1 cellular context compared by ENCODE assay signal in the genomic region with DNA sequence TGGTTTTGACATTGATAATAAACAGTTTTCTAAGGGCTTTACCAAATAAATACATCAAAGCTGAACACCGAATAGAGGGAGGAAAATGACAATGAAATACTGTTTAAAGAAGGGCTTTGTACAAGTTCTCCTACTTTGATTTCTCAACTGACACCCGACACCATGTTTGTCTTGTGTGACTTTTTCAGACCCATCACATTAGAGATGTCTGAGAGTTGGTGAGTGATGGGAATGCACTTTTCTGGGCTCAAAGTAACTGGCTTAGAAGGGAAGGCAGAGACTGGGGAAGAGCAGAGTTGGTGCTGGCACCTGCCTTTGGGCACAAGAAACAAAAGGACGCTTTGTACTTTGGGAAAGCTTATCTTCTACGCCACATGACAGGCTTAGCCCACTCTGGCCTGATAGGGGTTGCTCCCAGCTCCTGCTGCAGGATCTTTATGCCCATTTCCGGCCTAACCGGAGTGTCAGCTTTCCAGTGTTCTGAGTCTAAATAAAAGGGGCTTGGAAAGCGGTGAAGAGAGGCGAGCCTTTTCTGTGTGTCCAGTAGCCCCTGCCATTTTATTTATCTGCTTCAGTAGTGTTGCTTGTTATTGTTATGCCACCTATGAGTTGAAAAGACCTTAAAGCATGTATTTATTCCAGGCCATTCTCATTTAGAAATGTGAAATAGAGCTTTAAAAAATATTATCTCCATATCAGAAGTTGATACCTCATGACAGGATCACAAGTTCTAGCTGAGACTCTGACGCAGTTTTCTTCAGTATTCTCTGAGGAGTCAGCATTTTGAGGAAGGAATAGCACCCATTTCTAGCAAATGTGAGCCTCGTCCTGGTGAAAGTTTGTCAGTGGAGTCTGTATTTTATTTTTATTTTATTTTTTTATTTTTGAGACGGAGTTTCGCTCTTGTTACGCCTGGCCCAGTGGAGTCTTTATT.
TF ChIP-seq lines count a peak whose summit lies in the region.

No MANE protein-coding gene starts in this region.

TF ChIP-seq in HepG2, 621 proteins besides CTCF, POLR2A, EP300 and RAD21 (continued from another document and continues in another):
- TF ChIP-seq, protein P1, sequence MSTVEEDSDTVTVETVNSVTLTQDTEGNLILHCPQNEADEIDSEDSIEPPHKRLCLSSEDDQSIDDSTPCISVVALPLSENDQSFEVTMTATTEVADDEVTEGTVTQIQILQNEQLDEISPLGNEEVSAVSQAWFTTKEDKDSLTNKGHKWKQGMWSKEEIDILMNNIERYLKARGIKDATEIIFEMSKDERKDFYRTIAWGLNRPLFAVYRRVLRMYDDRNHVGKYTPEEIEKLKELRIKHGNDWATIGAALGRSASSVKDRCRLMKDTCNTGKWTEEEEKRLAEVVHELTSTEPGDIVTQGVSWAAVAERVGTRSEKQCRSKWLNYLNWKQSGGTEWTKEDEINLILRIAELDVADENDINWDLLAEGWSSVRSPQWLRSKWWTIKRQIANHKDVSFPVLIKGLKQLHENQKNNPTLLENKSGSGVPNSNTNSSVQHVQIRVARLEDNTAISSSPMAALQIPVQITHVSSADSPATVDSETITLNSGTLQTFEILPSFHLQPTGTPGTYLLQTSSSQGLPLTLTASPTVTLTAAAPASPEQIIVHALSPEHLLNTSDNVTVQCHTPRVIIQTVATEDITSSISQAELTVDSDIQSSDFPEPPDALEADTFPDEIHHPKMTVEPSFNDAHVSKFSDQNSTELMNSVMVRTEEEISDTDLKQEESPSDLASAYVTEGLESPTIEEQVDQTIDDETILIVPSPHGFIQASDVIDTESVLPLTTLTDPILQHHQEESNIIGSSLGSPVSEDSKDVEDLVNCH (CRISPR knock-in tag; IDR thresholded peaks at IDR 0.05), result no peak
- TF ChIP-seq, protein P2, sequence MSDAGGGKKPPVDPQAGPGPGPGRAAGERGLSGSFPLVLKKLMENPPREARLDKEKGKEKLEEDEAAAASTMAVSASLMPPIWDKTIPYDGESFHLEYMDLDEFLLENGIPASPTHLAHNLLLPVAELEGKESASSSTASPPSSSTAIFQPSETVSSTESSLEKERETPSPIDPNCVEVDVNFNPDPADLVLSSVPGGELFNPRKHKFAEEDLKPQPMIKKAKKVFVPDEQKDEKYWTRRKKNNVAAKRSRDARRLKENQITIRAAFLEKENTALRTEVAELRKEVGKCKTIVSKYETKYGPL (CRISPR knock-in tag; IDR thresholded peaks at IDR 0.05), result no peak
- TF ChIP-seq, protein P3, sequence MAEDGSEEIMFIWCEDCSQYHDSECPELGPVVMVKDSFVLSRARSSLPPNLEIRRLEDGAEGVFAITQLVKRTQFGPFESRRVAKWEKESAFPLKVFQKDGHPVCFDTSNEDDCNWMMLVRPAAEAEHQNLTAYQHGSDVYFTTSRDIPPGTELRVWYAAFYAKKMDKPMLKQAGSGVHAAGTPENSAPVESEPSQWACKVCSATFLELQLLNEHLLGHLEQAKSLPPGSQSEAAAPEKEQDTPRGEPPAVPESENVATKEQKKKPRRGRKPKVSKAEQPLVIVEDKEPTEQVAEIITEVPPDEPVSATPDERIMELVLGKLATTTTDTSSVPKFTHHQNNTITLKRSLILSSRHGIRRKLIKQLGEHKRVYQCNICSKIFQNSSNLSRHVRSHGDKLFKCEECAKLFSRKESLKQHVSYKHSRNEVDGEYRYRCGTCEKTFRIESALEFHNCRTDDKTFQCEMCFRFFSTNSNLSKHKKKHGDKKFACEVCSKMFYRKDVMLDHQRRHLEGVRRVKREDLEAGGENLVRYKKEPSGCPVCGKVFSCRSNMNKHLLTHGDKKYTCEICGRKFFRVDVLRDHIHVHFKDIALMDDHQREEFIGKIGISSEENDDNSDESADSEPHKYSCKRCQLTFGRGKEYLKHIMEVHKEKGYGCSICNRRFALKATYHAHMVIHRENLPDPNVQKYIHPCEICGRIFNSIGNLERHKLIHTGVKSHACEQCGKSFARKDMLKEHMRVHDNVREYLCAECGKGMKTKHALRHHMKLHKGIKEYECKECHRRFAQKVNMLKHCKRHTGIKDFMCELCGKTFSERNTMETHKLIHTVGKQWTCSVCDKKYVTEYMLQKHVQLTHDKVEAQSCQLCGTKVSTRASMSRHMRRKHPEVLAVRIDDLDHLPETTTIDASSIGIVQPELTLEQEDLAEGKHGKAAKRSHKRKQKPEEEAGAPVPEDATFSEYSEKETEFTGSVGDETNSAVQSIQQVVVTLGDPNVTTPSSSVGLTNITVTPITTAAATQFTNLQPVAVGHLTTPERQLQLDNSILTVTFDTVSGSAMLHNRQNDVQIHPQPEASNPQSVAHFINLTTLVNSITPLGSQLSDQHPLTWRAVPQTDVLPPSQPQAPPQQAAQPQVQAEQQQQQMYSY (CRISPR knock-in tag; IDR thresholded peaks at IDR 0.05), result no peak
- TF ChIP-seq, protein P4, sequence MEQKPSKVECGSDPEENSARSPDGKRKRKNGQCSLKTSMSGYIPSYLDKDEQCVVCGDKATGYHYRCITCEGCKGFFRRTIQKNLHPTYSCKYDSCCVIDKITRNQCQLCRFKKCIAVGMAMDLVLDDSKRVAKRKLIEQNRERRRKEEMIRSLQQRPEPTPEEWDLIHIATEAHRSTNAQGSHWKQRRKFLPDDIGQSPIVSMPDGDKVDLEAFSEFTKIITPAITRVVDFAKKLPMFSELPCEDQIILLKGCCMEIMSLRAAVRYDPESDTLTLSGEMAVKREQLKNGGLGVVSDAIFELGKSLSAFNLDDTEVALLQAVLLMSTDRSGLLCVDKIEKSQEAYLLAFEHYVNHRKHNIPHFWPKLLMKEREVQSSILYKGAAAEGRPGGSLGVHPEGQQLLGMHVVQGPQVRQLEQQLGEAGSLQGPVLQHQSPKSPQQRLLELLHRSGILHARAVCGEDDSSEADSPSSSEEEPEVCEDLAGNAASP (CRISPR knock-in tag; IDR thresholded peaks at IDR 0.05; ENCODE audit: borderline replicate concordance), result peak; percentile 71; the same call in 1 of the 2 replicates
- TF ChIP-seq KDM5B (CRISPR knock-in tag; IDR thresholded peaks at IDR 0.05; ENCODE audit: borderline replicate concordance), result no peak
- TF ChIP-seq TBX2 (CRISPR knock-in tag; IDR thresholded peaks at IDR 0.05; ENCODE audit: borderline replicate concordance), result peak; percentile 96
- TF ChIP-seq ADNP (CRISPR knock-in tag; IDR thresholded peaks at IDR 0.05), result no peak
- TF ChIP-seq REL (CRISPR knock-in tag; conservative IDR thresholded peaks at IDR 0.05), result no peak
- TF ChIP-seq HOXD1 (CRISPR knock-in tag; IDR thresholded peaks at IDR 0.05), result peak; percentile 82
- no peak for TF ChIP-seq ZNF234 (CRISPR knock-in tag; conservative IDR thresholded peaks at IDR 0.05)
- peak; percentile 58; the same call in 1 of the 2 replicates for TF ChIP-seq PPARG (CRISPR knock-in tag; conservative IDR thresholded peaks at IDR 0.05)
- TF ChIP-seq, protein P5, sequence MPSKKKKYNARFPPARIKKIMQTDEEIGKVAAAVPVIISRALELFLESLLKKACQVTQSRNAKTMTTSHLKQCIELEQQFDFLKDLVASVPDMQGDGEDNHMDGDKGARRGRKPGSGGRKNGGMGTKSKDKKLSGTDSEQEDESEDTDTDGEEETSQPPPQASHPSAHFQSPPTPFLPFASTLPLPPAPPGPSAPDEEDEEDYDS (CRISPR knock-in tag; IDR thresholded peaks at IDR 0.05), result peak; percentile 29; the same call in 1 of the 2 replicates
- TF ChIP-seq PHF21A (CRISPR knock-in tag; IDR thresholded peaks at IDR 0.05), result peak; percentile 86
- TF ChIP-seq ZNF614 (CRISPR knock-in tag; IDR thresholded peaks at IDR 0.05; ENCODE audit: borderline replicate concordance), result no peak
- TF ChIP-seq MEIS2 (CRISPR knock-in tag; IDR thresholded peaks at IDR 0.05), result peak; percentile 77
- TF ChIP-seq, protein P6, sequence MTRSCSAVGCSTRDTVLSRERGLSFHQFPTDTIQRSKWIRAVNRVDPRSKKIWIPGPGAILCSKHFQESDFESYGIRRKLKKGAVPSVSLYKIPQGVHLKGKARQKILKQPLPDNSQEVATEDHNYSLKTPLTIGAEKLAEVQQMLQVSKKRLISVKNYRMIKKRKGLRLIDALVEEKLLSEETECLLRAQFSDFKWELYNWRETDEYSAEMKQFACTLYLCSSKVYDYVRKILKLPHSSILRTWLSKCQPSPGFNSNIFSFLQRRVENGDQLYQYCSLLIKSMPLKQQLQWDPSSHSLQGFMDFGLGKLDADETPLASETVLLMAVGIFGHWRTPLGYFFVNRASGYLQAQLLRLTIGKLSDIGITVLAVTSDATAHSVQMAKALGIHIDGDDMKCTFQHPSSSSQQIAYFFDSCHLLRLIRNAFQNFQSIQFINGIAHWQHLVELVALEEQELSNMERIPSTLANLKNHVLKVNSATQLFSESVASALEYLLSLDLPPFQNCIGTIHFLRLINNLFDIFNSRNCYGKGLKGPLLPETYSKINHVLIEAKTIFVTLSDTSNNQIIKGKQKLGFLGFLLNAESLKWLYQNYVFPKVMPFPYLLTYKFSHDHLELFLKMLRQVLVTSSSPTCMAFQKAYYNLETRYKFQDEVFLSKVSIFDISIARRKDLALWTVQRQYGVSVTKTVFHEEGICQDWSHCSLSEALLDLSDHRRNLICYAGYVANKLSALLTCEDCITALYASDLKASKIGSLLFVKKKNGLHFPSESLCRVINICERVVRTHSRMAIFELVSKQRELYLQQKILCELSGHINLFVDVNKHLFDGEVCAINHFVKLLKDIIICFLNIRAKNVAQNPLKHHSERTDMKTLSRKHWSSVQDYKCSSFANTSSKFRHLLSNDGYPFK (CRISPR knock-in tag; IDR thresholded peaks at IDR 0.05; ENCODE audit: borderline replicate concordance), result no peak
- TF ChIP-seq HMG20A (CRISPR knock-in tag; IDR thresholded peaks at IDR 0.05; ENCODE audit: borderline replicate concordance), result peak; percentile 94
- no peak for TF ChIP-seq RBFOX2 (IDR thresholded peaks at IDR 0.05; ENCODE audit: low read depth, low read length)
- no peak for TF ChIP-seq ZNF329 (CRISPR knock-in tag; IDR thresholded peaks at IDR 0.05; ENCODE audit: low read depth)
- peak; percentile 10; the same call in 1 of the 2 replicates for TF ChIP-seq STAG1 (CRISPR knock-in tag; IDR thresholded peaks at IDR 0.05)
- peak; percentile 70 for TF ChIP-seq RXRB (CRISPR knock-in tag; IDR thresholded peaks at IDR 0.05; ENCODE audit: borderline replicate concordance)
- peak; percentile 85 for TF ChIP-seq MIXL1 (CRISPR knock-in tag; IDR thresholded peaks at IDR 0.05)
- TF ChIP-seq, protein P7, sequence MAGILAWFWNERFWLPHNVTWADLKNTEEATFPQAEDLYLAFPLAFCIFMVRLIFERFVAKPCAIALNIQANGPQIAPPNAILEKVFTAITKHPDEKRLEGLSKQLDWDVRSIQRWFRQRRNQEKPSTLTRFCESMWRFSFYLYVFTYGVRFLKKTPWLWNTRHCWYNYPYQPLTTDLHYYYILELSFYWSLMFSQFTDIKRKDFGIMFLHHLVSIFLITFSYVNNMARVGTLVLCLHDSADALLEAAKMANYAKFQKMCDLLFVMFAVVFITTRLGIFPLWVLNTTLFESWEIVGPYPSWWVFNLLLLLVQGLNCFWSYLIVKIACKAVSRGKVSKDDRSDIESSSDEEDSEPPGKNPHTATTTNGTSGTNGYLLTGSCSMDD (CRISPR knock-in tag; IDR thresholded peaks at IDR 0.05), result no peak
- no peak for TF ChIP-seq ZNF674 (CRISPR knock-in tag; IDR thresholded peaks at IDR 0.05; ENCODE audit: low read depth)
- TF ChIP-seq DMAP1 (CRISPR knock-in tag; IDR thresholded peaks at IDR 0.05), result no peak; the same call in 1 of the 2 replicates
- no peak for TF ChIP-seq NR2C2 (CRISPR knock-in tag; IDR thresholded peaks at IDR 0.05; ENCODE audit: borderline replicate concordance)
- TF ChIP-seq ZBTB42 (CRISPR knock-in tag; IDR thresholded peaks at IDR 0.05), result no peak
- TF ChIP-seq, protein P8, sequence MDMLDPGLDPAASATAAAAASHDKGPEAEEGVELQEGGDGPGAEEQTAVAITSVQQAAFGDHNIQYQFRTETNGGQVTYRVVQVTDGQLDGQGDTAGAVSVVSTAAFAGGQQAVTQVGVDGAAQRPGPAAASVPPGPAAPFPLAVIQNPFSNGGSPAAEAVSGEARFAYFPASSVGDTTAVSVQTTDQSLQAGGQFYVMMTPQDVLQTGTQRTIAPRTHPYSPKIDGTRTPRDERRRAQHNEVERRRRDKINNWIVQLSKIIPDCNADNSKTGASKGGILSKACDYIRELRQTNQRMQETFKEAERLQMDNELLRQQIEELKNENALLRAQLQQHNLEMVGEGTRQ (IDR thresholded peaks at IDR 0.05; ENCODE audit: low read depth, low read length), result peak; percentile 29; the same call in 1 of the 2 replicates
- TF ChIP-seq, protein P8 (CRISPR knock-in tag; IDR thresholded peaks at IDR 0.05; ENCODE audit: borderline replicate concordance), result no peak
- peak; percentile 59; the same call in 1 of the 2 replicates for TF ChIP-seq NCOR1 (IDR thresholded peaks at IDR 0.05; ENCODE audit: borderline replicate concordance, low read length)
- no peak for TF ChIP-seq ZNF556 (CRISPR knock-in tag; IDR thresholded peaks at IDR 0.05; ENCODE audit: borderline replicate concordance)
- TF ChIP-seq SMAD3 (CRISPR knock-in tag; IDR thresholded peaks at IDR 0.05), result peak; percentile 78
- peak; percentile 61; the same call in 1 of the 2 replicates for TF ChIP-seq ZNF33A (CRISPR knock-in tag; IDR thresholded peaks at IDR 0.05; ENCODE audit: borderline replicate concordance)
- peak; percentile 80 for TF ChIP-seq ZNF644 (CRISPR knock-in tag; IDR thresholded peaks at IDR 0.05; ENCODE audit: low read depth)
- no peak for TF ChIP-seq HMGA1 (CRISPR knock-in tag; conservative IDR thresholded peaks at IDR 0.05)
- TF ChIP-seq, protein P9, sequence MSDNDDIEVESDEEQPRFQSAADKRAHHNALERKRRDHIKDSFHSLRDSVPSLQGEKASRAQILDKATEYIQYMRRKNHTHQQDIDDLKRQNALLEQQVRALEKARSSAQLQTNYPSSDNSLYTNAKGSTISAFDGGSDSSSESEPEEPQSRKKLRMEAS (IDR thresholded peaks at IDR 0.05), result no peak
- 0 out of 2 replicates have a peak, but pooled peaks have one; percentile 48 for TF ChIP-seq MEIS1 (CRISPR knock-in tag; IDR thresholded peaks at IDR 0.05; ENCODE audit: borderline replicate concordance)
- TF ChIP-seq ATF1 (CRISPR knock-in tag; IDR thresholded peaks at IDR 0.05), result peak; percentile 29; the same call in 1 of the 2 replicates
- TF ChIP-seq GATAD2A (CRISPR knock-in tag; IDR thresholded peaks at IDR 0.05), result peak; percentile 96
- peak; percentile 71; the same call in 1 of the 2 replicates for TF ChIP-seq ZBTB20 (CRISPR knock-in tag; IDR thresholded peaks at IDR 0.05; ENCODE audit: borderline replicate concordance, low read depth)
- TF ChIP-seq RFX1 (IDR thresholded peaks at IDR 0.05), result no peak
- TF ChIP-seq ZNF7 (CRISPR knock-in tag; IDR thresholded peaks at IDR 0.05), result no peak
